In genomic region chr15:92917606-92918407, GRCh38 we compare ENCODE assay signal across 1 cellular context.
TF ChIP-seq lines count a peak whose summit lies in the region.

No MANE protein-coding gene starts in this region.

TF ChIP-seq in HepG2, 621 proteins besides CTCF, POLR2A, EP300 and RAD21 (continued from another document and continues in another):
- TF ChIP-seq ARID4A (CRISPR knock-in tag; IDR thresholded peaks at IDR 0.05; ENCODE audit: borderline replicate concordance) (peak; percentile 23; the same call in 1 of the 2 replicates), ZSCAN12 (CRISPR knock-in tag; IDR thresholded peaks at IDR 0.05) (no peak), UBTF (CRISPR knock-in tag; IDR thresholded peaks at IDR 0.05) (no peak), AGO2 (optimal IDR thresholded peaks at IDR 0.05; ENCODE audit: low read depth, low read length) (no peak), ZNF891 (CRISPR knock-in tag; IDR thresholded peaks at IDR 0.05) (no peak), ZBTB40 (IDR thresholded peaks at IDR 0.05) (no peak), ZBTB40 (CRISPR knock-in tag; IDR thresholded peaks at IDR 0.05) (no peak), NFYC (CRISPR knock-in tag; IDR thresholded peaks at IDR 0.05) (no peak), GPN1 (CRISPR knock-in tag; IDR thresholded peaks at IDR 0.05; ENCODE audit: borderline replicate concordance) (no peak), ZNF326 (CRISPR knock-in tag; IDR thresholded peaks at IDR 0.05; ENCODE audit: borderline replicate concordance) (no peak), ZNF333 (CRISPR knock-in tag; IDR thresholded peaks at IDR 0.05; ENCODE audit: borderline replicate concordance) (no peak), ARID2 (CRISPR knock-in tag; IDR thresholded peaks at IDR 0.05; ENCODE audit: borderline replicate concordance) (0 out of 2 replicates have a peak, but pooled peaks have one; percentile 30), AHR (CRISPR knock-in tag; IDR thresholded peaks at IDR 0.05) (no peak), CENPBD1 (CRISPR knock-in tag; IDR thresholded peaks at IDR 0.05; ENCODE audit: borderline replicate concordance, low read depth) (no peak), FOXC1 (CRISPR knock-in tag; IDR thresholded peaks at IDR 0.05; ENCODE audit: borderline replicate concordance) (no peak), KLF15 (CRISPR knock-in tag; IDR thresholded peaks at IDR 0.05; ENCODE audit: borderline replicate concordance) (no peak), FOSL2 (CRISPR knock-in tag; IDR thresholded peaks at IDR 0.05) (peak; percentile 48), ZNF143 (CRISPR knock-in tag; IDR thresholded peaks at IDR 0.05) (no peak), CREB1 (IDR thresholded peaks at IDR 0.05) (no peak), CREB1 (CRISPR knock-in tag; IDR thresholded peaks at IDR 0.05) (peak; percentile 29; the same call in 1 of the 2 replicates), SP1 (IDR thresholded peaks at IDR 0.05) (no peak), SP1 (CRISPR knock-in tag; IDR thresholded peaks at IDR 0.05) (peak; percentile 77), ZNF232 (CRISPR knock-in tag; IDR thresholded peaks at IDR 0.05; ENCODE audit: borderline replicate concordance) (no peak), ZNF138 (CRISPR knock-in tag; IDR thresholded peaks at IDR 0.05; ENCODE audit: low read depth) (no peak), ZNF839 (CRISPR knock-in tag; IDR thresholded peaks at IDR 0.05; ENCODE audit: borderline replicate concordance) (no peak), ISL2 (CRISPR knock-in tag; IDR thresholded peaks at IDR 0.05) (peak; percentile 33; the same call in 1 of the 2 replicates), CERS6 (CRISPR knock-in tag; IDR thresholded peaks at IDR 0.05) (no peak), ZNF251 (CRISPR knock-in tag; IDR thresholded peaks at IDR 0.05) (no peak), ZBTB14 (CRISPR knock-in tag; IDR thresholded peaks at IDR 0.05) (no peak), ZNF800 (CRISPR knock-in tag; IDR thresholded peaks at IDR 0.05) (peak; percentile 27; the same call in 1 of the 2 replicates), GATAD1 (CRISPR knock-in tag; IDR thresholded peaks at IDR 0.05) (peak; percentile 23; the same call in 1 of the 2 replicates), RBM22 (optimal IDR thresholded peaks at IDR 0.05; ENCODE audit: low read length) (peak; percentile 78), JDP2 (CRISPR knock-in tag; IDR thresholded peaks at IDR 0.05; ENCODE audit: borderline replicate concordance) (no peak), ZNF10 (CRISPR knock-in tag; IDR thresholded peaks at IDR 0.05; ENCODE audit: borderline replicate concordance, low read depth) (no peak), DR1 (CRISPR knock-in tag; IDR thresholded peaks at IDR 0.05) (no peak), KAT8 (CRISPR knock-in tag; IDR thresholded peaks at IDR 0.05) (peak; percentile 100), ZNF780A (CRISPR knock-in tag; IDR thresholded peaks at IDR 0.05) (no peak), ZNF639 (CRISPR knock-in tag; conservative IDR thresholded peaks at IDR 0.05) (no peak)
- TF ChIP-seq, protein P1, sequence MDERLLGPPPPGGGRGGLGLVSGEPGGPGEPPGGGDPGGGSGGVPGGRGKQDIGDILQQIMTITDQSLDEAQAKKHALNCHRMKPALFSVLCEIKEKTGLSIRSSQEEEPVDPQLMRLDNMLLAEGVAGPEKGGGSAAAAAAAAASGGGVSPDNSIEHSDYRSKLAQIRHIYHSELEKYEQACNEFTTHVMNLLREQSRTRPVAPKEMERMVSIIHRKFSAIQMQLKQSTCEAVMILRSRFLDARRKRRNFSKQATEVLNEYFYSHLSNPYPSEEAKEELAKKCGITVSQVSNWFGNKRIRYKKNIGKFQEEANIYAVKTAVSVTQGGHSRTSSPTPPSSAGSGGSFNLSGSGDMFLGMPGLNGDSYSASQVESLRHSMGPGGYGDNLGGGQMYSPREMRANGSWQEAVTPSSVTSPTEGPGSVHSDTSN (CRISPR knock-in tag; IDR thresholded peaks at IDR 0.05), result no peak
